Comparison of ENCODE assay signal across 1 cellular context in genomic region chr1:54490361-54491248, GRCh38.
TF ChIP-seq lines count a peak whose summit lies in the region.

No MANE protein-coding gene starts in this region.

TF ChIP-seq in SK-N-SH treated with all-trans-retinoic acid at 6 μM for 48 hours, 23 proteins besides CTCF, POLR2A, EP300 and RAD21 (continued from another document):
- TF ChIP-seq, protein P1, sequence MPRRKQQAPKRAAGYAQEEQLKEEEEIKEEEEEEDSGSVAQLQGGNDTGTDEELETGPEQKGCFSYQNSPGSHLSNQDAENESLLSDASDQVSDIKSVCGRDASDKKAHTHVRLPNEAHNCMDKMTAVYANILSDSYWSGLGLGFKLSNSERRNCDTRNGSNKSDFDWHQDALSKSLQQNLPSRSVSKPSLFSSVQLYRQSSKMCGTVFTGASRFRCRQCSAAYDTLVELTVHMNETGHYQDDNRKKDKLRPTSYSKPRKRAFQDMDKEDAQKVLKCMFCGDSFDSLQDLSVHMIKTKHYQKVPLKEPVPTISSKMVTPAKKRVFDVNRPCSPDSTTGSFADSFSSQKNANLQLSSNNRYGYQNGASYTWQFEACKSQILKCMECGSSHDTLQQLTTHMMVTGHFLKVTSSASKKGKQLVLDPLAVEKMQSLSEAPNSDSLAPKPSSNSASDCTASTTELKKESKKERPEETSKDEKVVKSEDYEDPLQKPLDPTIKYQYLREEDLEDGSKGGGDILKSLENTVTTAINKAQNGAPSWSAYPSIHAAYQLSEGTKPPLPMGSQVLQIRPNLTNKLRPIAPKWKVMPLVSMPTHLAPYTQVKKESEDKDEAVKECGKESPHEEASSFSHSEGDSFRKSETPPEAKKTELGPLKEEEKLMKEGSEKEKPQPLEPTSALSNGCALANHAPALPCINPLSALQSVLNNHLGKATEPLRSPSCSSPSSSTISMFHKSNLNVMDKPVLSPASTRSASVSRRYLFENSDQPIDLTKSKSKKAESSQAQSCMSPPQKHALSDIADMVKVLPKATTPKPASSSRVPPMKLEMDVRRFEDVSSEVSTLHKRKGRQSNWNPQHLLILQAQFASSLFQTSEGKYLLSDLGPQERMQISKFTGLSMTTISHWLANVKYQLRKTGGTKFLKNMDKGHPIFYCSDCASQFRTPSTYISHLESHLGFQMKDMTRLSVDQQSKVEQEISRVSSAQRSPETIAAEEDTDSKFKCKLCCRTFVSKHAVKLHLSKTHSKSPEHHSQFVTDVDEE (CRISPR knock-in tag; IDR thresholded peaks at IDR 0.05): no peak
- TF ChIP-seq, protein P2, sequence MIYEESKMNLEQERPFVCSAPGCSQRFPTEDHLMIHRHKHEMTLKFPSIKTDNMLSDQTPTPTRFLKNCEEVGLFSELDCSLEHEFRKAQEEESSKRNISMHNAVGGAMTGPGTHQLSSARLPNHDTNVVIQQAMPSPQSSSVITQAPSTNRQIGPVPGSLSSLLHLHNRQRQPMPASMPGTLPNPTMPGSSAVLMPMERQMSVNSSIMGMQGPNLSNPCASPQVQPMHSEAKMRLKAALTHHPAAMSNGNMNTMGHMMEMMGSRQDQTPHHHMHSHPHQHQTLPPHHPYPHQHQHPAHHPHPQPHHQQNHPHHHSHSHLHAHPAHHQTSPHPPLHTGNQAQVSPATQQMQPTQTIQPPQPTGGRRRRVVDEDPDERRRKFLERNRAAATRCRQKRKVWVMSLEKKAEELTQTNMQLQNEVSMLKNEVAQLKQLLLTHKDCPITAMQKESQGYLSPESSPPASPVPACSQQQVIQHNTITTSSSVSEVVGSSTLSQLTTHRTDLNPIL (CRISPR knock-in tag; IDR thresholded peaks at IDR 0.05; ENCODE audit: low read depth): no peak
- TF ChIP-seq ARNTL (CRISPR knock-in tag; IDR thresholded peaks at IDR 0.05; ENCODE audit: borderline replicate concordance, low read depth) (no peak), ISL1 (CRISPR knock-in tag; IDR thresholded peaks at IDR 0.05) (no peak), BACH2 (CRISPR knock-in tag; IDR thresholded peaks at IDR 0.05; ENCODE audit: borderline replicate concordance) (no peak), PPARA (CRISPR knock-in tag; IDR thresholded peaks at IDR 0.05; ENCODE audit: borderline replicate concordance) (no peak)
